8 cellular contexts compared by ENCODE assay signal in the genomic region with DNA sequence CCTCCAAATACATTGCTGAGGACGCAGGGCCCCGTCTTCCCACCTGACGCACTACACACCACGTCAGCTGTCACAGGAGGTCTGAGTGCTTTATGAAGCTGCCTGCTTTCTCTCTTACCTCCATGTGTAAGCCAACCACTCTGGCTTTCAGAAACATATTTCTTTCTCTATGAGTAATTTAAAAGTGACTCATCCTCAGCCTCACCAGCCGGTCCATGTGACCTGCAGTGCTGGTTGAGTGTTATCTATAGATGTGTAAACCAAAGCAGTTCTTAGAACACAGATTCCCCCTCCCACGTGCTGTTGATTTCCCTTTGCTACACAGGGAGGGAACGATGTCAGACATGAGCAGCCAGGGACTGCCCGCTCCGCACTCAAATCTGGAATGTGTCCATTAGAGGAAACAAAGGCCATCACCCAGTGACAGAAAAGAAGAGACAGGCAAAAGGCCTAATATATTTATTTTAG.
DNase-seq lines count a peak whose midpoint lies in the region; ATAC-seq and TF ChIP-seq lines count a peak whose summit lies in the region.

No MANE protein-coding gene starts in this region.

- H3K27me3 ChIP-seq in AG04450 (ENCODE audit: control insufficient read depth, insufficient read depth, low read length) = peaks cover 10% of the 10 kb centered on the region
- H3K27me3 ChIP-seq in SU-DHL-6 (ENCODE audit: low read length) = no peaks in the 10 kb centered on the region
- no peaks in the 10 kb centered on the region for H3K27me3 ChIP-seq in adipocyte (replicated peaks; ENCODE audit: control insufficient read depth, insufficient read depth, low read length)

- H3F3A ChIP-seq in SU-DHL-6 (ENCODE audit: insufficient read depth) = peaks cover 79% of the 10 kb centered on the region

- no peak for TF ChIP-seq CTCF in AG04450 (IDR thresholded peaks at IDR 0.05; ENCODE audit: low read depth, low read length)
- TF ChIP-seq CTCF in SU-DHL-6 (IDR thresholded peaks at IDR 0.05; ENCODE audit: insufficient read depth, low read length, poor library complexity, severe bottlenecking) = no peak

- H3K9me3 ChIP-seq in AG04450 (ENCODE audit: control insufficient read depth, insufficient read depth, low read length) (no peaks in the 10 kb centered on the region), SU-DHL-6 (ENCODE audit: insufficient read depth, low read length) (no peaks in the 10 kb centered on the region), adipocyte (ENCODE audit: control insufficient read depth, low read length) (no peaks in the 10 kb centered on the region)

- no peaks in the 10 kb centered on the region; the same call in 1 of the 2 replicates for H4K20me1 ChIP-seq in SU-DHL-6 (ENCODE audit: low read depth, low read length)

- CTCF ChIA-PET in AG04450 (lab: Charles Lee) = interaction anchor here (1.3 to 1.6 kb wide), 2 partner anchors 30 to 278 kb away, joined by 4 to 5 read pairs; no protein-coding TSS in a partner anchor

- DNase-seq in AG04450 (ENCODE audit: low read depth, low spot score) (peak; percentile 66), adipocyte (ENCODE audit: low read depth) (peak; percentile 85), iPS-NIHi7 (ENCODE audit: extremely low spot score) (peak; percentile 23), DMS79 treated with DMSO at 0.1 percent for 48 hours (lab: John Stamatoyannopoulos, UW) (no peak)
- DNase-seq in stimulated activated CD4-positive, alpha-beta T cell treated with anti-CD3 and anti-CD28 coated beads, Interleukin-1b, Interleukin-23, amount 100 ng/mL, for 4 hours (ENCODE audit: low read depth in 2 of 2) = peak; percentile 59 to 68

- H3K36me3 ChIP-seq in SU-DHL-6 (ENCODE audit: low read length) (no peaks in the 10 kb centered on the region), adipocyte (ENCODE audit: control insufficient read depth, insufficient read depth, low read length, severe bottlenecking) (no peaks in the 10 kb centered on the region)

- H2AFZ ChIP-seq in SU-DHL-6 (ENCODE audit: low read depth, low read length, severe bottlenecking) = no peak overlapping the region

- H3K79me2 ChIP-seq in SU-DHL-6 (ENCODE audit: insufficient read depth, low read length) = peaks cover 50% of the 10 kb centered on the region

- ATAC-seq in GM19035 (IDR thresholded peaks at IDR 0.05; ENCODE audit: unreplicated experiment) (peak; percentile 50), HG03196 (IDR thresholded peaks at IDR 0.05; ENCODE audit: unreplicated experiment) (peak; percentile 40)

- H3K4me1 ChIP-seq in adipocyte (ENCODE audit: control insufficient read depth, insufficient read depth, low read length) = peaks cover 26% of the 10 kb centered on the region

- no peak overlapping the region for H3K4me3 ChIP-seq in AG04450 (ENCODE audit: low read depth, low read length)
- no peak overlapping the region for H3K4me3 ChIP-seq in SU-DHL-6 (ENCODE audit: insufficient read depth, low read length, poor library complexity, severe bottlenecking)
- no peak overlapping the region for H3K4me3 ChIP-seq in adipocyte (ENCODE audit: low read length)

- peak overlapping the region; percentile 75 for H3K4me2 ChIP-seq in SU-DHL-6 (ENCODE audit: low read depth, low read length, poor library complexity, severe bottlenecking)

- H3K9ac ChIP-seq in SU-DHL-6 (ENCODE audit: low read length) (peak overlapping the region; percentile 67), adipocyte (ENCODE audit: low read length) (peak overlapping the region; percentile 38)

- H3K27ac ChIP-seq in AG04450 (ENCODE audit: low read depth, low read length) (peak overlapping the region; percentile 25), SU-DHL-6 (ENCODE audit: low read depth, low read length) (peak overlapping the region; percentile 92)

- POLR2A ChIA-PET in AG04450 (lab: Yijun Ruan, JAX) = interaction anchor here (0.9 kb wide), 1 partner anchor 13 kb away, joined by 3 read pairs; no protein-coding TSS in a partner anchor

- H3K9me2 ChIP-seq in SU-DHL-6 (replicated peaks; ENCODE audit: insufficient read depth, low read length) = no peaks in the 10 kb centered on the region
